1 cellular context compared by ENCODE assay signal in genomic region chr22:49418341-49418894, GRCh38.
TF ChIP-seq lines count a peak whose summit lies in the region.

No MANE protein-coding gene starts in this region.

TF ChIP-seq in K562, 482 proteins besides CTCF, POLR2A, EP300 and RAD21 (continued from another document):
- TF ChIP-seq MGA (IDR thresholded peaks at IDR 0.05), result no peak
- TF ChIP-seq SLC30A9 (CRISPR knock-in tag; IDR thresholded peaks at IDR 0.05), result no peak
